ENCODE assay signal across 8 cellular contexts in the genomic region with DNA sequence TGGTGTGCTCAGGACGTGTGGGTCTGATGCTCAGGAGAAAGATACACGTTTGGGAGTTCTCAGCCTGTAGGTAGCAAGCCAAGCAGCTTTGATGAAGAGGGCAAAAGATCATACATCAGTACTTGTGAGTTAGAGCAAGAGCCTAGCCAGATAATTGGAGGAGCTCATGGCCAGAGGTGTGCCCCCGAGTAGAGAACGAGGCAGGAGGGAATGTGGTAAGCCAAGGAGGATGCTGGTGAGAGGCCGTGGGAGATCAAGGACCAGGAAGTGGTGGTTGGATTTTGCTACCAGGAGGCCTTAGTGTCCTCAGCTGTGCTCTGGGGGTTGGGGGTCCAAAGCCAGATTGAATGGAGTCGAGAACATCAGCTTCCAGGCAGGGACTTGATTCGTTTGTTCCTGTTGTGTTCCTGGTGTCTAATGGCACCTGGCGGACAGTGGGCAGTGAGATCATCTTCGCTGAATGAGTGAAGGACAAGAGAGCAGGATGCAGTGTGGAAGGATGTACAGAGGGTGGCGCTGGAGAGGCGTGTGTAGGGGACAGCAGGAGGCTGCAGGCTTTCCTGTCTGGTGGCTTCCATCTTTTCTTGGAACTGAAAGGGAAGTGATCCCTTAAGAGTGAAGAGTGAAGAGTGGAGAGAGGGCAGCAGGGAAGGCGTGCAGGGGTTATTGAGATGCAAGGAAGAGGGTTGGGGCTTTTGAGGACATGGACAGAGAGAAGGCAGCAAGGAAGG. TPM values are rescaled to one million over a fixed set of nuclear protein-coding genes. Genes with fewer than 3 reads are reported as not detected.
DNase-seq lines count a peak whose midpoint lies in the region; ATAC-seq, FAIRE-seq and TF ChIP-seq lines count a peak whose summit lies in the region.

No MANE protein-coding gene starts in this region.

- no peaks in the 10 kb centered on the region for H4K20me1 ChIP-seq in K562 (replicated peaks; ENCODE audit: control insufficient read depth, insufficient read depth, low read length)

- H3K4me3 ChIP-seq in AG04449 (ENCODE audit: low read depth, low read length) (no peak overlapping the region), NT2/D1 (ENCODE audit: insufficient read length, low read depth) (no peak overlapping the region), K562 (no peak overlapping the region), right lobe of liver (no peak overlapping the region)

- in situ Hi-C loops in K562 (cut with MboI), result no loop called here

- TF ChIP-seq POLR2A in K562 (conservative IDR thresholded peaks at IDR 0.05) (0 out of 2 replicates have a peak, but pooled peaks have one; percentile 29), right lobe of liver (IDR thresholded peaks at IDR 0.05) (no peak)

- ATAC-seq in K562, result peak; percentile 96
- ATAC-seq in right lobe of liver, result peak; percentile 65 to 78 (median 68)
- no peak for ATAC-seq in GM21447 (IDR thresholded peaks at IDR 0.05; ENCODE audit: unreplicated experiment)
- no peak for ATAC-seq in GM18873 (IDR thresholded peaks at IDR 0.05; ENCODE audit: low FRiP score, unreplicated experiment)

- H3K9ac ChIP-seq in NT2/D1 (ENCODE audit: insufficient read length, low read depth), result peak overlapping the region; percentile 5
- peak overlapping the region in 1 of 2 experiments; percentile 17; a peak in 1 of 4 replicates for H3K9ac ChIP-seq in K562 (ENCODE audit: insufficient read depth in 1 of 2, low read depth in 2 of 2, low read length in 2 of 2)

- no peak for DNase-seq in AG04449 (ENCODE audit: low read depth, low spot score)
- peak; percentile 48 for DNase-seq in GM10248 (ENCODE audit: extremely low spot score)
- no peak for DNase-seq in NT2/D1 (ENCODE audit: low read depth, low spot score)
- DNase-seq in K562 (ENCODE audit: extremely low read depth in 1 of 4, low spot score in 3 of 4), result peak; percentile 61 to 79 (median 72)
- peak in 1 of 3 donors; percentile 42 for DNase-seq in right lobe of liver
- DNase-seq in cortex of kidney (lab: John Stamatoyannopoulos, UW), result no peak

- H3K27ac ChIP-seq in K562 (ENCODE audit: extremely low read depth, low read depth, low read length) (peak overlapping the region; percentile 21; the same call in 2 of the 3 replicates), right lobe of liver (no peak overlapping the region)

- 31% methylated on average over 12 of the region's 12 CpGs for WGBS in K562 (ENCODE audit: insufficient coverage, low coverage, missing lambda C conversion rate)
- WGBS in right lobe of liver (ENCODE audit: insufficient coverage, low coverage, low lambda C conversion rate, missing lambda C conversion rate), result 43% methylated on average over 10 of the region's 12 CpGs

- H3K9me1 ChIP-seq in K562 (ENCODE audit: control insufficient read depth, insufficient read depth, low read length), result peaks cover 3% of the 10 kb centered on the region

- POLR2A ChIA-PET in AG04449 (lab: Yijun Ruan, JAX) (no interaction called here), GM10248 (lab: Yijun Ruan, JAX) (no interaction called here), K562 (lab: Yijun Ruan, JAX) (interaction anchor here (0.6 to 0.9 kb wide), 3 partner anchors 8 to 90 kb away, joined by 3 to 4 read pairs (median 4); no protein-coding TSS in a partner anchor)

- H3K27me3 ChIP-seq in NT2/D1 (ENCODE audit: insufficient read depth, insufficient read length) (no peaks in the 10 kb centered on the region), K562 (ENCODE audit: control insufficient read depth in 2 of 2, insufficient read depth in 2 of 2, low read length in 2 of 2) (no peaks in the 10 kb centered on the region), right lobe of liver (no peaks in the 10 kb centered on the region)

- no peak for TF ChIP-seq EP300 in K562 (IDR thresholded peaks at IDR 0.05; ENCODE audit: low read length)

- peaks cover 10% of the 10 kb centered on the region for H3K4me1 ChIP-seq in NT2/D1 (ENCODE audit: insufficient read depth, insufficient read length)
- peaks cover 0 to 6% of the 10 kb centered on the region in 2 experiments; a peak in 3 of 5 replicates for H3K4me1 ChIP-seq in K562 (replicated peaks in 1 of 2; ENCODE audit: control insufficient read depth in 2 of 2, insufficient read depth in 2 of 2, low read length in 2 of 2)
- no peaks in the 10 kb centered on the region for H3K4me1 ChIP-seq in right lobe of liver

- H3K79me2 ChIP-seq in K562 (ENCODE audit: control insufficient read depth, insufficient read depth, low read length), result no peaks in the 10 kb centered on the region

- peak; percentile 36 for TF ChIP-seq CTCF in AG04449 (IDR thresholded peaks at IDR 0.05; ENCODE audit: insufficient read depth, low read length, missing control alignments)
- peak; percentile 47 for TF ChIP-seq CTCF in GM10248 (IDR thresholded peaks at IDR 0.05; ENCODE audit: control extremely low read depth, extremely low read depth, low read depth, missing control alignments)
- peak; percentile 82 to 95 (median 85) for TF ChIP-seq CTCF in K562 (IDR thresholded peaks at IDR 0.05 in 2 of 3, conservative IDR thresholded peaks at IDR 0.05 in 1 of 3; ENCODE audit: insufficient read depth in 2 of 3, low read depth in 1 of 3, low read length in 3 of 3)
- TF ChIP-seq CTCF in right lobe of liver (IDR thresholded peaks at IDR 0.05), result peak; percentile 31 to 39 (median 35)

- no peak overlapping the region for H3K4me2 ChIP-seq in K562 (ENCODE audit: insufficient read depth, low read length)

- peaks cover 74% of the 10 kb centered on the region for H3K36me3 ChIP-seq in NT2/D1 (ENCODE audit: insufficient read depth, insufficient read length, low read length)
- peaks cover 58% of the 10 kb centered on the region; the same call in 2 of the 3 replicates for H3K36me3 ChIP-seq in K562 (ENCODE audit: control insufficient read depth, insufficient read depth, low read length)
- no peaks in the 10 kb centered on the region for H3K36me3 ChIP-seq in right lobe of liver

- CTCF ChIA-PET in AG04449 (lab: Yijun Ruan, JAX), result interaction anchor here (0.8 to 2.1 kb wide), 10 partner anchors 8 to 933 kb away, joined by 3 to 5 read pairs (median 4); no protein-coding TSS in a partner anchor
- CTCF ChIA-PET in GM10248 (lab: Yijun Ruan, JAX), result interaction anchor here (0.9 to 12.6 kb wide), 7 partner anchors 9 to 934 kb away, joined by 3 to 173 read pairs (median 6); a partner anchor contains a TSS
- CTCF ChIA-PET in K562 (lab: Yijun Ruan, JAX; ENCODE audit: low intra/inter-chr PET ratio), result interaction anchor here (0.7 kb wide), 1 partner anchor 448 kb away, joined by 3 read pairs; no protein-coding TSS in a partner anchor

- no TSS peak for BruUV-seq in K562 (replicated peaks; lab: Mats Ljungman, UMichigan)

- FAIRE-seq in K562 (lab: Jason Lieb, UNC), result peak; percentile 83

- peak; percentile 66 to 80 for TF ChIP-seq RAD21 in K562 (CRISPR knock-in tag; conservative IDR thresholded peaks at IDR 0.05 in 1 of 2, IDR thresholded peaks at IDR 0.05 in 1 of 2)

- no peaks in the 10 kb centered on the region for H3K9me3 ChIP-seq in NT2/D1 (ENCODE audit: insufficient read depth, low read length)
- no peaks in the 10 kb centered on the region for H3K9me3 ChIP-seq in K562 (replicated peaks; ENCODE audit: control insufficient read depth, insufficient read depth, low read depth, low read length)
- H3K9me3 ChIP-seq in right lobe of liver, result no peaks in the 10 kb centered on the region

- H2AFZ ChIP-seq in K562 (ENCODE audit: low read depth, low read length), result no peak overlapping the region

- intact Hi-C loops in K562 (cut with micrococcal nuclease), result loop anchor here (2.0 kb wide), 1 partner anchor 16 kb away; no protein-coding TSS in a partner anchor
- intact Hi-C loops in right lobe of liver (cut with DNase I), result no loop called here

RNA-seq across cellular contexts. Expression of a gene that starts 11.6 kb away (rescaled TPM):
- total RNA-seq in K562 (2011; cell fraction: chromatin; rRNA removed; ENCODE audit: low replicate concordance), result 10.1 and 37.5 TPM in 2 replicates
- 30.4 and 31.2 TPM in 2 replicates for total RNA-seq in K562 (2011; cell fraction: nucleolus; rRNA removed)
- total RNA-seq in K562 (2011; cell fraction: nucleoplasm; rRNA removed), result 14.5 and 15.4 TPM in 2 replicates
- total RNA-seq in K562 (2014; rRNA removed) (32.7 and 48.1 TPM in 2 replicates), K562 (2014; rRNA removed; fragmentation: Illumina TruSeq; extraction: Trizol) (6.8 and 6.9 TPM in 2 replicates), K562 (2015; rRNA removed; fragmentation: Illumina TruSeq; extraction: Trizol) (17.6 and 17.8 TPM in 2 replicates), K562 (2021) (40.4 and 48.0 TPM in 2 replicates), right lobe of liver (1 to 10 TPM; 2.8 to 8.0 (median 3.4) TPM)
- polyA plus RNA-seq in K562 (2011; rRNA removed) (9.1 and 9.9 TPM in 2 replicates), K562 (2014; fragmentation: Illumina TruSeq; extraction: Trizol) (7.6 and 18.1 TPM in 2 replicates), K562 (2014; fragmentation: Nextera tagmentation; extraction: Ambion mirVana) (under 1 TPM in 1 of 2 experiments, not detected in 1; 0.13 TPM), K562 (2014; rRNA removed) (22.0 and 26.0 TPM in 2 replicates)
- 12.4 and 47.6 TPM in 2 replicates for polyA plus RNA-seq in K562 (2011; cell fraction: cytosol; rRNA removed)
- 16.9 and 37.2 TPM in 2 replicates for polyA plus RNA-seq in K562 (2011; cell fraction: nucleus; rRNA removed)
- 17.7 and 25.5 TPM in 2 replicates for polyA plus RNA-seq in K562 (2012)
- polyA minus RNA-seq in K562 (2011; rRNA and poly(A)+ RNA removed), result 3.8 and 7.2 TPM in 2 replicates
- 26.1 and 27.7 TPM in 2 replicates for polyA minus RNA-seq in K562 (2011; cell fraction: cytosol; rRNA and poly(A)+ RNA removed)
- 7.5 and 9.4 TPM in 2 replicates for polyA minus RNA-seq in K562 (2011; cell fraction: nucleus; rRNA and poly(A)+ RNA removed)

RNA-seq across cellular contexts. Expression of a gene that starts 13.9 kb away (rescaled TPM):
- total RNA-seq in K562 (2011; cell fraction: chromatin; rRNA removed; ENCODE audit: low replicate concordance), result 12.4 and 41.2 TPM in 2 replicates
- 46.8 and 54.4 TPM in 2 replicates for total RNA-seq in K562 (2011; cell fraction: nucleolus; rRNA removed)
- total RNA-seq in K562 (2011; cell fraction: nucleoplasm; rRNA removed), result 36.7 and 43.2 TPM in 2 replicates
- 19.0 and 23.5 TPM in 2 replicates for total RNA-seq in K562 (2014; rRNA removed)
- 6.3 and 7.8 TPM in 2 replicates for total RNA-seq in K562 (2014; rRNA removed; fragmentation: Illumina TruSeq; extraction: Trizol)
- total RNA-seq in K562 (2015; rRNA removed; fragmentation: Illumina TruSeq; extraction: Trizol), result 12.4 and 12.9 TPM in 2 replicates
- 21.9 and 23.3 TPM in 2 replicates for total RNA-seq in K562 (2021)
- 15.8 and 29.7 TPM in 2 replicates for polyA plus RNA-seq in K562 (2011; rRNA removed)
- polyA plus RNA-seq in K562 (2011; cell fraction: cytosol; rRNA removed), result 44.9 and 57.8 TPM in 2 replicates
- polyA plus RNA-seq in K562 (2011; cell fraction: nucleus; rRNA removed), result 25.0 and 28.3 TPM in 2 replicates
- polyA plus RNA-seq in K562 (2012), result 19.4 and 52.1 TPM in 2 replicates
- 14.1 and 18.0 TPM in 2 replicates for polyA plus RNA-seq in K562 (2014; fragmentation: Illumina TruSeq; extraction: Trizol)
- polyA plus RNA-seq in K562 (2014; fragmentation: Nextera tagmentation; extraction: Ambion mirVana), result 1 to 10 TPM; 4.9 to 5.8 TPM
- polyA plus RNA-seq in K562 (2014; rRNA removed), result 16.5 and 19.0 TPM in 2 replicates
- polyA minus RNA-seq in K562 (2011; rRNA and poly(A)+ RNA removed), result 12.8 and 14.8 TPM in 2 replicates
- polyA minus RNA-seq in K562 (2011; cell fraction: cytosol; rRNA and poly(A)+ RNA removed), result 15.8 and 19.1 TPM in 2 replicates
- polyA minus RNA-seq in K562 (2011; cell fraction: nucleus; rRNA and poly(A)+ RNA removed), result 9.3 and 12.7 TPM in 2 replicates
- total RNA-seq in right lobe of liver, result 10 to 100 TPM; 27.7 to 56.6 (median 31.6) TPM

RNA-seq across cellular contexts. Expression of a gene that starts 22.6 kb away (rescaled TPM):
- total RNA-seq in K562 (2011; cell fraction: chromatin; rRNA removed; ENCODE audit: low replicate concordance), result 24.2 and 49.1 TPM in 2 replicates
- total RNA-seq in K562 (2011; cell fraction: nucleolus; rRNA removed), result 22.3 and 24.7 TPM in 2 replicates
- 17.1 and 19.1 TPM in 2 replicates for total RNA-seq in K562 (2011; cell fraction: nucleoplasm; rRNA removed)
- total RNA-seq in K562 (2014; rRNA removed) (4.2 and 7.9 TPM in 2 replicates), K562 (2014; rRNA removed; fragmentation: Illumina TruSeq; extraction: Trizol) (2.0 and 2.5 TPM in 2 replicates), K562 (2015; rRNA removed; fragmentation: Illumina TruSeq; extraction: Trizol) (4.6 and 5.7 TPM in 2 replicates), K562 (2021) (30.2 and 36.0 TPM in 2 replicates), right lobe of liver (1 to 10 TPM; 3.7 to 7.4 (median 6.9) TPM)
- polyA plus RNA-seq in K562 (2011; rRNA removed) (2.2 and 3.0 TPM in 2 replicates), K562 (2014; fragmentation: Illumina TruSeq; extraction: Trizol) (15.0 and 20.1 TPM in 2 replicates), K562 (2014; fragmentation: Nextera tagmentation; extraction: Ambion mirVana) (under 1 TPM; 0.08 to 0.14 TPM), K562 (2014; rRNA removed) (15.5 and 16.9 TPM in 2 replicates)
- 1.6 and 2.3 TPM in 2 replicates for polyA plus RNA-seq in K562 (2011; cell fraction: cytosol; rRNA removed)
- polyA plus RNA-seq in K562 (2011; cell fraction: nucleus; rRNA removed), result 15.4 and 22.7 TPM in 2 replicates
- polyA plus RNA-seq in K562 (2012), result 17.4 and 52.0 TPM in 2 replicates
- 1.7 and 2.1 TPM in 2 replicates for polyA minus RNA-seq in K562 (2011; rRNA and poly(A)+ RNA removed)
- 10.0 and 10.3 TPM in 2 replicates for polyA minus RNA-seq in K562 (2011; cell fraction: cytosol; rRNA and poly(A)+ RNA removed)
- polyA minus RNA-seq in K562 (2011; cell fraction: nucleus; rRNA and poly(A)+ RNA removed), result 6.1 and 8.6 TPM in 2 replicates

RNA-seq across cellular contexts. Expression of a gene that starts 38.6 kb away (rescaled TPM):
- total RNA-seq in K562 (2011; cell fraction: chromatin; rRNA removed; ENCODE audit: low replicate concordance), result 2.9 and 6.1 TPM in 2 replicates
- total RNA-seq in K562 (2011; cell fraction: nucleolus; rRNA removed), result 4.2 and 5.5 TPM in 2 replicates
- 6.2 and 12.7 TPM in 2 replicates for total RNA-seq in K562 (2011; cell fraction: nucleoplasm; rRNA removed)
- total RNA-seq in K562 (2014; rRNA removed) (0.36 and 1.0 TPM in 2 replicates), K562 (2014; rRNA removed; fragmentation: Illumina TruSeq; extraction: Trizol) (0.38 and 0.44 TPM in 2 replicates), K562 (2015; rRNA removed; fragmentation: Illumina TruSeq; extraction: Trizol) (0.33 and 0.53 TPM in 2 replicates), K562 (2021) (1.8 TPM in 2 replicates), right lobe of liver (under 1 TPM in 4 of 6 experiments, not detected in 2; 0.13 to 0.74 (median 0.43) TPM)
- polyA plus RNA-seq in K562 (2011; rRNA removed) (1.9 and 3.6 TPM in 2 replicates), K562 (2014; fragmentation: Illumina TruSeq; extraction: Trizol) (2.5 and 2.8 TPM in 2 replicates), K562 (2014; fragmentation: Nextera tagmentation; extraction: Ambion mirVana) (under 1 TPM; 0.24 to 0.35 TPM), K562 (2014; rRNA removed) (1.8 and 2.1 TPM in 2 replicates)
- polyA plus RNA-seq in K562 (2011; cell fraction: cytosol; rRNA removed), result 6.9 and 7.6 TPM in 2 replicates
- polyA plus RNA-seq in K562 (2011; cell fraction: nucleus; rRNA removed), result 11.5 and 14.8 TPM in 2 replicates
- polyA plus RNA-seq in K562 (2012), result 2.0 and 5.6 TPM in 2 replicates
- 0.98 and 1.7 TPM in 2 replicates for polyA minus RNA-seq in K562 (2011; rRNA and poly(A)+ RNA removed)
- polyA minus RNA-seq in K562 (2011; cell fraction: cytosol; rRNA and poly(A)+ RNA removed), result 1.1 and 1.4 TPM in 2 replicates
- polyA minus RNA-seq in K562 (2011; cell fraction: nucleus; rRNA and poly(A)+ RNA removed), result 1.3 and 1.9 TPM in 2 replicates

RNA-seq across cellular contexts. Expression of a gene that starts 41.1 kb away (rescaled TPM):
- total RNA-seq in K562 (2011; cell fraction: chromatin; rRNA removed; ENCODE audit: low replicate concordance), result 6.9 and 9.3 TPM in 2 replicates
- 8.7 and 9.0 TPM in 2 replicates for total RNA-seq in K562 (2011; cell fraction: nucleolus; rRNA removed)
- total RNA-seq in K562 (2011; cell fraction: nucleoplasm; rRNA removed), result 7.6 and 10.6 TPM in 2 replicates
- total RNA-seq in K562 (2014; rRNA removed), result 80.1 and 85.8 TPM in 2 replicates
- total RNA-seq in K562 (2014; rRNA removed; fragmentation: Illumina TruSeq; extraction: Trizol), result 7.0 and 7.9 TPM in 2 replicates
- 31.6 and 32.9 TPM in 2 replicates for total RNA-seq in K562 (2015; rRNA removed; fragmentation: Illumina TruSeq; extraction: Trizol)
- total RNA-seq in K562 (2021), result 41.2 and 43.1 TPM in 2 replicates
- polyA plus RNA-seq in K562 (2011; rRNA removed), result 15.1 and 17.4 TPM in 2 replicates
- polyA plus RNA-seq in K562 (2011; cell fraction: cytosol; rRNA removed), result 18.7 and 45.5 TPM in 2 replicates
- 7.4 and 12.0 TPM in 2 replicates for polyA plus RNA-seq in K562 (2011; cell fraction: nucleus; rRNA removed)
- 23.9 and 28.5 TPM in 2 replicates for polyA plus RNA-seq in K562 (2012)
- polyA plus RNA-seq in K562 (2014; fragmentation: Illumina TruSeq; extraction: Trizol), result 19.6 and 37.5 TPM in 2 replicates
- 1 to 10 TPM; 1.7 to 2.6 TPM for polyA plus RNA-seq in K562 (2014; fragmentation: Nextera tagmentation; extraction: Ambion mirVana)
- 61.9 and 75.9 TPM in 2 replicates for polyA plus RNA-seq in K562 (2014; rRNA removed)
- polyA minus RNA-seq in K562 (2011; rRNA and poly(A)+ RNA removed), result 2.2 and 3.5 TPM in 2 replicates
- polyA minus RNA-seq in K562 (2011; cell fraction: cytosol; rRNA and poly(A)+ RNA removed), result 7.9 and 8.1 TPM in 2 replicates
- 2.6 TPM in 2 replicates for polyA minus RNA-seq in K562 (2011; cell fraction: nucleus; rRNA and poly(A)+ RNA removed)
- total RNA-seq in right lobe of liver, result 10 to 100 TPM in 2 of 6 experiments, 1 to 10 TPM in 4; 5.9 to 14.3 (median 7.9) TPM

Comparison
In these comparisons a context has a peak if more than half of its experiments do, and no peak if none do; other contexts are left out.
1. DNase-seq: peak in GM10248 (single experiment) and K562 (4 of 4); none in AG04449 (single experiment), NT2/D1 (single experiment) and cortex of kidney (single experiment).
2. CTCF ChIP-seq: peak in every context shown above with its lines; median percentile 85 in K562; 47 in GM10248; 36 in AG04449; 35 in right lobe of liver.
3. ATAC-seq: peak in K562 (single experiment) and right lobe of liver (4 of 4); none in GM21447 (single experiment) and GM18873 (single experiment).